Comparison of ENCODE assay signal across 19 cellular contexts in the genomic region with DNA sequence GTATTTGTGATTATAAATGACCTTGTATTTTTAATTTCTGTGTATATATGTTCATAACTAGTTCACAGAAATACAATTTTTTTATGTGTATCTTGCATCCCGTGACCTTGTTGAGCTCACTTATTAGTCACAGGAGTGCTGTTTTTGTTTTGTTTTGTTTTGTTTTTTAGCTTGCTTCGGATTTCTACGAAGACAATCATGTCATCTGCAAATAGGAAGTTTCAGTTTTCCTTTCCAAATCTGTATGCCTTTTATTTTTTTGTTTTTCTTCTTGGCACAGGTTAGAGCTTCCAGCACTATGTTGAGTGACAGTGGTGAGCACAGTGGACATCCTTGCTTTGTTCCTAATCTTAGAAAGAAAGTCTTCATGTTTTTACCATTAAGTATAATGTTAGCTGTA.
A peak's percentile ranks its signal among the peaks of the same experiment; 100 is the strongest.
DNase-seq lines count a peak whose midpoint lies in the region; ATAC-seq lines count a peak whose summit lies in the region.
"Had no signal": no experiment of that assay in that cellular context is flagged by ENCODE, and none has a peak within 500 bp of the region (broad histone marks: within the 10 kb centered on the region; RNA-seq: fewer than 3 reads in every experiment).

No MANE protein-coding gene starts in this region.

- intact Hi-C loops in Right ventricle myocardium inferior (cut with DNase I): no loop called here

- ATAC-seq in GM18511 (IDR thresholded peaks at IDR 0.05; ENCODE audit: unreplicated experiment): peak; percentile 49
- peak; percentile 71 for ATAC-seq in GM19351 (IDR thresholded peaks at IDR 0.05; ENCODE audit: unreplicated experiment)
- ATAC-seq in HG03175 (IDR thresholded peaks at IDR 0.05; ENCODE audit: unreplicated experiment): peak; percentile 65
- ATAC-seq in GM19023 (IDR thresholded peaks at IDR 0.05; ENCODE audit: unreplicated experiment): no peak
- ATAC-seq in Right ventricle myocardium inferior: no peak
- ATAC-seq in HG02642 (IDR thresholded peaks at IDR 0.05; ENCODE audit: poor library complexity, unreplicated experiment): no peak

- DNase-seq in RPMI8226: peak; percentile 5
- no peak for DNase-seq in NCI-H1092 (lab: John Stamatoyannopoulos, UW)
- DNase-seq in Right ventricle myocardium inferior (ENCODE audit: missing footprints): no peak
- DNase-seq: COR-L47; DMS153; EL; KG1; NCI-H1436; NCI-H2081; NCI-H2227 treated with DMSO at 0.1 percent for 48 hours; NCI-H526; NK-92 treated with Interleukin-12 subunit alpha and Interleukin-12 subunit beta, amount 100 ng/mL, for 24 hours; OCI-M1; SW 1271 had no signal

Comparison
In these comparisons a context has a peak if more than half of its experiments do, and no peak if none do; other contexts are left out.
1. ATAC-seq: peak in GM18511 (single experiment), GM19351 (single experiment) and HG03175 (single experiment); none in GM19023 (single experiment), Right ventricle myocardium inferior (single experiment) and HG02642 (single experiment).